In genomic region chr12:57783466-57783801, GRCh38 we compare ENCODE assay signal across 9 cellular contexts. TPM values are rescaled to one million over a fixed set of nuclear protein-coding genes. Genes with fewer than 3 reads are reported as not detected.
A peak's percentile ranks its signal among the peaks of the same experiment; 100 is the strongest.
DNase-seq lines count a peak whose midpoint lies in the region; ATAC-seq, FAIRE-seq and TF ChIP-seq lines count a peak whose summit lies in the region.
"Had no signal": no experiment of that assay in that cellular context is flagged by ENCODE, and none has a peak within 500 bp of the region (broad histone marks: within the 10 kb centered on the region; RNA-seq: fewer than 3 reads in every experiment).

No MANE protein-coding gene starts in this region.

- H3K9ac ChIP-seq in BLaER1 treated with 17β-estradiol and CSF1 and Interleukin-3, amounts not matched to agents 10 nM and 100 nM = peak overlapping the region; percentile 85 to 96 (median 91)
- H3K9ac ChIP-seq in MM.1S (ENCODE audit: low read length) (peak overlapping the region; percentile 95), H1 (replicated peaks in 1 of 4; ENCODE audit: extremely low read depth in 1 of 4, low read depth in 3 of 4, low read length in 3 of 4) (peak overlapping the region in 3 of 4 experiments; percentile 77 to 89 (median 88); a peak in 4 of 7 replicates)

- no peaks in the 10 kb centered on the region for H3K27me3 Mint-ChIP-seq in neural crest cell (ENCODE audit: low read depth)

- FAIRE-seq in H1 (lab: Jason Lieb, UNC) = no peak

- H3K9me3 Mint-ChIP-seq in neural crest cell = no peaks in the 10 kb centered on the region

- H3K4me2 ChIP-seq in BLaER1 treated with 17β-estradiol and CSF1 and Interleukin-3, amounts not matched to agents 10 nM and 100 nM = peak overlapping the region; percentile 76 to 99 (median 91)
- H3K4me2 ChIP-seq in MM.1S (ENCODE audit: low read depth, low read length) (peak overlapping the region; percentile 91), H1 (ENCODE audit: insufficient read depth in 1 of 2, low read depth in 2 of 2, low read length in 2 of 2) (peak overlapping the region; percentile 67 to 80)

- no peaks in the 10 kb centered on the region for H3K9me3 ChIP-seq in BLaER1 treated with 17β-estradiol and CSF1 and Interleukin-3, amounts not matched to agents 10 nM and 100 nM (replicated peaks in 1 of 11)
- H3K9me3 ChIP-seq in MM.1S (replicated peaks; ENCODE audit: insufficient read depth, low read length) (no peaks in the 10 kb centered on the region), H1 (ENCODE audit: insufficient read depth in 2 of 2, low read depth in 1 of 2, low read length in 1 of 2) (no peaks in the 10 kb centered on the region)

- peak overlapping the region; percentile 100 for H3K4me3 Mint-ChIP-seq in neural crest cell

- no peak overlapping the region for H3K14ac ChIP-seq in H1 (ENCODE audit: insufficient read length)

- no peak overlapping the region for H3K27ac Mint-ChIP-seq in neural crest cell (ENCODE audit: unreplicated experiment)

- H2BK20ac ChIP-seq in H1 (ENCODE audit: low read length) = no peak overlapping the region

- no peak for TF ChIP-seq CTCF in MM.1S (IDR thresholded peaks at IDR 0.05; ENCODE audit: low read length)
- no peak for TF ChIP-seq CTCF in H1 (IDR thresholded peaks at IDR 0.05; ENCODE audit: control extremely low read depth in 1 of 3, insufficient read depth in 1 of 3, low read depth in 1 of 3, low read length in 3 of 3)
- no peak for TF ChIP-seq CTCF in neural crest cell (conservative IDR thresholded peaks at IDR 0.05)

- H4K8ac ChIP-seq in H1 (ENCODE audit: extremely low read depth, insufficient read depth, low read length) = no peak overlapping the region

- no peaks in the 10 kb centered on the region for H3K79me1 ChIP-seq in H1 (ENCODE audit: low read depth, low read length)

- POLR2A ChIA-PET in H1 (lab: Charles Lee; ENCODE audit: partially characterized antibody) = interaction anchor here (0.9 to 2.8 kb wide), 14 partner anchors 11 to 115 kb away, joined by 3 to 22 read pairs (median 4); partner anchors contain the start of genes CTDSP2, CYP27B1, EEF1AKMT3 and METTL1

- H4K91ac ChIP-seq in H1 (replicated peaks; ENCODE audit: insufficient read length, low read length) = no peak overlapping the region

- no peak for TF ChIP-seq EP300 in H1 (IDR thresholded peaks at IDR 0.05; ENCODE audit: borderline replicate concordance in 1 of 2, low read depth in 2 of 2, low read length in 2 of 2)

- no peak overlapping the region for H4K5ac ChIP-seq in H1 (ENCODE audit: insufficient read length, low read depth, low read length)

- no peak overlapping the region for H3K56ac ChIP-seq in H1 (replicated peaks; ENCODE audit: insufficient read length, low read depth, low read length)

- 93% methylated on average over 12 of the region's 12 CpGs; no CpG with 5 or more reads in 1 of the 2 experiments for WGBS in H1 (ENCODE audit: extremely low coverage in 1 of 2, insufficient coverage in 1 of 2, insufficient read length in 1 of 2, insufficient replicate concordance in 2 of 2, low coverage in 1 of 2, low lambda C conversion rate in 2 of 2, missing lambda C conversion rate in 1 of 2), 2 experiments

- peak overlapping the region; percentile 80 to 99 (median 94) for H3K4me3 ChIP-seq in BLaER1 treated with 17β-estradiol and CSF1 and Interleukin-3, amounts not matched to agents 10 nM and 100 nM
- peak overlapping the region; percentile 100 for H3K4me3 ChIP-seq in MM.1S (ENCODE audit: low read length)
- H3K4me3 ChIP-seq in H1 (ENCODE audit: extremely low read depth in 1 of 4, insufficient read depth in 2 of 4, low read depth in 3 of 4, low read length in 4 of 4) = peak overlapping the region; percentile 76 to 99 (median 98)

- H2AK5ac ChIP-seq in H1 (ENCODE audit: low read depth, low read length) = no peak overlapping the region

- H3K27me3 ChIP-seq in BLaER1 treated with 17β-estradiol and CSF1 and Interleukin-3, amounts not matched to agents 10 nM and 100 nM = no peaks in the 10 kb centered on the region
- H3K27me3 ChIP-seq in MM.1S (replicated peaks; ENCODE audit: insufficient read depth, low read length) (no peaks in the 10 kb centered on the region), H1 (replicated peaks in 1 of 4; ENCODE audit: control insufficient read depth in 3 of 4, extremely low read depth in 1 of 4, insufficient read depth in 3 of 4, low read length in 3 of 4) (no peaks in the 10 kb centered on the region)

- peaks cover 2% of the 10 kb centered on the region; the same call in 1 of the 2 replicates for H3K23me2 ChIP-seq in H1 (ENCODE audit: low read depth, low read length)

- H2AFZ ChIP-seq in MM.1S (ENCODE audit: low read length) (0 out of 2 replicates have a peak overlapping the region, but pooled peaks have one; percentile 98), H1 (ENCODE audit: low read length) (no peak overlapping the region)

- TF ChIP-seq POLR2A in H1 (IDR thresholded peaks at IDR 0.05; ENCODE audit: control extremely low read depth in 1 of 2, low read depth in 2 of 2, low read length in 2 of 2) = no peak

- no peak for DNase-seq in MM.1S
- DNase-seq in H1 (ENCODE audit: low read depth in 1 of 2, low spot score in 2 of 2) = no peak
- no peak for DNase-seq in neural crest cell (ENCODE audit: low read depth, low spot score)
- no peak for DNase-seq in stimulated activated CD4-positive, alpha-beta T cell treated with anti-CD3 and anti-CD28 coated beads, Interleukin-1b, Interleukin-23, amount 100 ng/mL, for 48 hours
- DNase-seq in stimulated activated CD8-positive, alpha-beta memory T cell treated with anti-CD3 and anti-CD28 coated beads, Interleukin-4, amount 100 ng/mL, for 48 hours = no peak
- DNase-seq in kidney glomerular epithelial cell (lab: John Stamatoyannopoulos, UW) = no peak
- DNase-seq: central memory CD4-positive, alpha-beta T cell had no signal

- no peak overlapping the region for H3K4ac ChIP-seq in H1 (replicated peaks; ENCODE audit: insufficient read length, low read depth, low read length)

- H3K36me3 Mint-ChIP-seq in neural crest cell (ENCODE audit: low read depth) = peaks cover 7% of the 10 kb centered on the region

- no peak for TF ChIP-seq RAD21 in H1 (IDR thresholded peaks at IDR 0.05 in 1 of 2, conservative IDR thresholded peaks at IDR 0.05 in 1 of 2; ENCODE audit: low read depth in 2 of 2, low read length in 2 of 2)

- H4K20me1 ChIP-seq in BLaER1 treated with 17β-estradiol and CSF1 and Interleukin-3, amounts not matched to agents 10 nM and 100 nM = peaks cover 0 to 28% (median 3%) of the 10 kb centered on the region in 11 experiments; a peak in 8 of 22 replicates
- H4K20me1 ChIP-seq in MM.1S (ENCODE audit: insufficient read depth, low read length) = no peaks in the 10 kb centered on the region
- peaks cover 0 to 2% of the 10 kb centered on the region in 2 experiments for H4K20me1 ChIP-seq in H1 (replicated peaks in 1 of 2; ENCODE audit: control insufficient read depth in 1 of 2, insufficient read depth in 2 of 2, low read length in 2 of 2)

- no peak overlapping the region for H2BK12ac ChIP-seq in H1 (ENCODE audit: low read depth, low read length)

- peaks cover 39% of the 10 kb centered on the region for H3K79me2 ChIP-seq in MM.1S (ENCODE audit: low read length)
- H3K79me2 ChIP-seq in H1 (ENCODE audit: control insufficient read depth in 1 of 2, insufficient read depth in 2 of 2, low read length in 2 of 2) = peaks cover 0 to 16% of the 10 kb centered on the region in 2 experiments; a peak in 2 of 4 replicates

- peak overlapping the region in 10 of 11 experiments; percentile 75 to 88 (median 84); a peak in 18 of 22 replicates for H3K27ac ChIP-seq in BLaER1 treated with 17β-estradiol and CSF1 and Interleukin-3, amounts not matched to agents 10 nM and 100 nM
- H3K27ac ChIP-seq in MM.1S (ENCODE audit: low read length) (no peak overlapping the region), H1 (ENCODE audit: low read depth, low read length) (no peak overlapping the region)

- H3K36me3 ChIP-seq in BLaER1 treated with 17β-estradiol and CSF1 and Interleukin-3, amounts not matched to agents 10 nM and 100 nM = peaks cover 35 to 67% (median 53%) of the 10 kb centered on the region in 11 experiments
- H3K36me3 ChIP-seq in MM.1S (replicated peaks; ENCODE audit: insufficient read depth, low read length) = 0 out of 2 replicates have a peak, but pooled peaks cover 8% of the 10 kb centered on the region
- H3K36me3 ChIP-seq in H1 (ENCODE audit: control insufficient read depth in 2 of 4, insufficient read depth in 4 of 4, low read length in 3 of 4) = peaks cover 4 to 26% (median 15%) of the 10 kb centered on the region in 4 experiments; a peak in 7 of 8 replicates

- H3F3A ChIP-seq in MM.1S (ENCODE audit: insufficient read depth, low read length) = 0 out of 2 replicates have a peak, but pooled peaks cover 3% of the 10 kb centered on the region

- H2BK120ac ChIP-seq in H1 (replicated peaks; ENCODE audit: low read depth, low read length) = no peak overlapping the region

- peaks cover 33 to 53% (median 38%) of the 10 kb centered on the region in 10 experiments for H3K4me1 ChIP-seq in BLaER1 treated with 17β-estradiol and CSF1 and Interleukin-3, amounts not matched to agents 10 nM and 100 nM
- peaks cover 12% of the 10 kb centered on the region for H3K4me1 ChIP-seq in MM.1S (ENCODE audit: low read length)
- no peaks in the 10 kb centered on the region for H3K4me1 ChIP-seq in H1 (replicated peaks in 1 of 4; ENCODE audit: control insufficient read depth in 3 of 4, insufficient read depth in 4 of 4, low read length in 3 of 4)

- no peak for ATAC-seq in GM18858 (IDR thresholded peaks at IDR 0.05; ENCODE audit: unreplicated experiment)

- no peak overlapping the region for H2BK15ac ChIP-seq in H1 (ENCODE audit: low read length)

- CTCF ChIA-PET in H1 (lab: Charles Lee; ENCODE audit: partially characterized antibody) = interaction anchor here (0.6 to 4.6 kb wide), 30 partner anchors 8 to 1839 kb away, joined by 3 to 26 read pairs (median 4); partner anchors contain the start of genes CTDSP2, CYP27B1, EEF1AKMT3 and METTL1

- H3K4me1 Mint-ChIP-seq in neural crest cell = peaks cover 16% of the 10 kb centered on the region

- no peak overlapping the region for H2BK5ac ChIP-seq in H1 (ENCODE audit: low read depth, low read length)

- no peaks in the 10 kb centered on the region for H3K9me2 ChIP-seq in MM.1S (replicated peaks; ENCODE audit: insufficient read depth, low read length)

- no peak overlapping the region for H3K18ac ChIP-seq in H1 (ENCODE audit: extremely low read depth, low read length)

- no peak overlapping the region for H3K23ac ChIP-seq in H1 (ENCODE audit: insufficient read length)

RNA-seq across cellular contexts. Expression of gene TSFM, which starts 0.8 kb away (rescaled TPM):
- 47.9 and 49.8 TPM in 2 replicates for total RNA-seq in H1 (2021; fragmentation: NEBNext Ultra II Directional; extraction: Animal tissue kit (Norgen Biotek cat#: 25700))
- polyA plus RNA-seq in H1 (2011; rRNA removed) = 17.4 and 21.5 TPM in 2 replicates
- 23.9 TPM for polyA plus RNA-seq in H1 (2011; cell fraction: cytosol; rRNA removed)
- 18.6 TPM for polyA plus RNA-seq in H1 (2011; cell fraction: nucleus; rRNA removed)
- polyA plus RNA-seq in H1 (2012, experiment 1 of 2) = 37.4 to 44.0 TPM (median 42.7 TPM) in 4 replicates
- polyA plus RNA-seq in H1 (2012, experiment 2 of 2) = 29.3 TPM
- polyA plus RNA-seq in H1 (2013, experiment 1 of 2) = 29.8 TPM
- polyA plus RNA-seq in H1 (2013, experiment 2 of 2) = 31.4 TPM
- polyA minus RNA-seq in H1 (2011; rRNA and poly(A)+ RNA removed) = 6.6 and 9.6 TPM in 2 replicates
- polyA minus RNA-seq in H1 (2011; cell fraction: cytosol; rRNA and poly(A)+ RNA removed) = 10.9 TPM
- polyA minus RNA-seq in H1 (2011; cell fraction: nucleus; rRNA and poly(A)+ RNA removed) = 12.8 TPM
- 31.7 and 32.3 TPM in 2 replicates for total RNA-seq in neural crest cell

RNA-seq across cellular contexts. Expression of gene EEF1AKMT3, which starts 11.0 kb away (rescaled TPM):
- 3.1 and 3.8 TPM in 2 replicates for total RNA-seq in H1 (2021; fragmentation: NEBNext Ultra II Directional; extraction: Animal tissue kit (Norgen Biotek cat#: 25700))
- 3.6 and 4.4 TPM in 2 replicates for polyA plus RNA-seq in H1 (2011; rRNA removed)
- polyA plus RNA-seq in H1 (2011; cell fraction: cytosol; rRNA removed) = 4.2 TPM
- 3.5 TPM for polyA plus RNA-seq in H1 (2011; cell fraction: nucleus; rRNA removed)
- polyA plus RNA-seq in H1 (2012, experiment 1 of 2) = 3.3 to 5.1 TPM (median 4.8 TPM) in 4 replicates
- 1.9 TPM for polyA plus RNA-seq in H1 (2012, experiment 2 of 2)
- 2.0 TPM for polyA plus RNA-seq in H1 (2013, experiment 1 of 2)
- 1.8 TPM for polyA plus RNA-seq in H1 (2013, experiment 2 of 2)
- polyA minus RNA-seq in H1 (2011; rRNA and poly(A)+ RNA removed) = 4.0 and 6.4 TPM in 2 replicates
- polyA minus RNA-seq in H1 (2011; cell fraction: cytosol; rRNA and poly(A)+ RNA removed) = 3.2 TPM
- polyA minus RNA-seq in H1 (2011; cell fraction: nucleus; rRNA and poly(A)+ RNA removed) = 5.9 TPM
- 4.5 and 5.6 TPM in 2 replicates for total RNA-seq in neural crest cell

RNA-seq across cellular contexts. Expression of gene METTL1, which starts 11.5 kb away (rescaled TPM):
- 41.9 and 46.0 TPM in 2 replicates for total RNA-seq in H1 (2021; fragmentation: NEBNext Ultra II Directional; extraction: Animal tissue kit (Norgen Biotek cat#: 25700))
- 37.9 and 40.5 TPM in 2 replicates for polyA plus RNA-seq in H1 (2011; rRNA removed)
- polyA plus RNA-seq in H1 (2011; cell fraction: cytosol; rRNA removed) = 40.3 TPM
- polyA plus RNA-seq in H1 (2011; cell fraction: nucleus; rRNA removed) = 64.0 TPM
- polyA plus RNA-seq in H1 (2012, experiment 1 of 2) = 43.4 to 54.7 TPM (median 44.5 TPM) in 4 replicates
- polyA plus RNA-seq in H1 (2012, experiment 2 of 2) = 25.7 TPM
- polyA plus RNA-seq in H1 (2013, experiment 1 of 2) = 21.5 TPM
- 20.7 TPM for polyA plus RNA-seq in H1 (2013, experiment 2 of 2)
- polyA minus RNA-seq in H1 (2011; rRNA and poly(A)+ RNA removed) = 43.2 and 49.7 TPM in 2 replicates
- 20.9 TPM for polyA minus RNA-seq in H1 (2011; cell fraction: cytosol; rRNA and poly(A)+ RNA removed)
- 42.7 TPM for polyA minus RNA-seq in H1 (2011; cell fraction: nucleus; rRNA and poly(A)+ RNA removed)
- total RNA-seq in neural crest cell = 37.8 and 40.5 TPM in 2 replicates

RNA-seq across cellular contexts. Expression of gene CYP27B1, which starts 16.6 kb away (rescaled TPM):
- 2.3 and 3.3 TPM in 2 replicates for total RNA-seq in H1 (2021; fragmentation: NEBNext Ultra II Directional; extraction: Animal tissue kit (Norgen Biotek cat#: 25700))
- polyA plus RNA-seq in H1 (2011; rRNA removed) = 2.6 and 2.9 TPM in 2 replicates
- polyA plus RNA-seq in H1 (2011; cell fraction: cytosol; rRNA removed) = 2.5 TPM
- polyA plus RNA-seq in H1 (2011; cell fraction: nucleus; rRNA removed) = 6.3 TPM
- polyA plus RNA-seq in H1 (2012, experiment 1 of 2) = 1.9 to 2.5 TPM (median 2.3 TPM) in 4 replicates
- 1.9 TPM for polyA plus RNA-seq in H1 (2012, experiment 2 of 2)
- polyA plus RNA-seq in H1 (2013, experiment 1 of 2) = 1.4 TPM
- 1.2 TPM for polyA plus RNA-seq in H1 (2013, experiment 2 of 2)
- polyA minus RNA-seq in H1 (2011; rRNA and poly(A)+ RNA removed) = 2.0 and 2.1 TPM in 2 replicates
- polyA minus RNA-seq in H1 (2011; cell fraction: cytosol; rRNA and poly(A)+ RNA removed) = 4.8 TPM
- polyA minus RNA-seq in H1 (2011; cell fraction: nucleus; rRNA and poly(A)+ RNA removed) = 4.4 TPM
- 3.2 and 4.2 TPM in 2 replicates for total RNA-seq in neural crest cell

RNA-seq across cellular contexts. Expression of gene MARCHF9, which starts 28.5 kb away (rescaled TPM):
- total RNA-seq in H1 (2021; fragmentation: NEBNext Ultra II Directional; extraction: Animal tissue kit (Norgen Biotek cat#: 25700)) = 6.1 and 6.4 TPM in 2 replicates
- polyA plus RNA-seq in H1 (2011; rRNA removed) = 6.6 and 7.8 TPM in 2 replicates
- 7.0 TPM for polyA plus RNA-seq in H1 (2011; cell fraction: cytosol; rRNA removed)
- 13.3 TPM for polyA plus RNA-seq in H1 (2011; cell fraction: nucleus; rRNA removed)
- polyA plus RNA-seq in H1 (2012, experiment 1 of 2) = 4.7 to 8.7 TPM (median 8.1 TPM) in 4 replicates
- 8.9 TPM for polyA plus RNA-seq in H1 (2012, experiment 2 of 2)
- polyA plus RNA-seq in H1 (2013, experiment 1 of 2) = 4.9 TPM
- 4.5 TPM for polyA plus RNA-seq in H1 (2013, experiment 2 of 2)
- 5.9 and 6.2 TPM in 2 replicates for polyA minus RNA-seq in H1 (2011; rRNA and poly(A)+ RNA removed)
- 3.5 TPM for polyA minus RNA-seq in H1 (2011; cell fraction: cytosol; rRNA and poly(A)+ RNA removed)
- polyA minus RNA-seq in H1 (2011; cell fraction: nucleus; rRNA and poly(A)+ RNA removed) = 4.1 TPM
- 16.7 and 18.8 TPM in 2 replicates for total RNA-seq in neural crest cell

Comparison
In these comparisons a context has a peak if more than half of its experiments do, and no peak if none do; other contexts are left out.
1. H3K27ac ChIP-seq: peak in BLaER1 treated with 17β-estradiol and CSF1 and Interleukin-3, amounts not matched to agents 10 nM and 100 nM (10 of 11); none in MM.1S (single experiment) and H1 (single experiment).
2. Peak in every context shown above with its lines, with median percentiles within 50 percentile points of each other: H3K4me2 ChIP-seq, H3K4me3 ChIP-seq and H3K9ac ChIP-seq.